1 cellular context compared by ENCODE assay signal in the genomic region with DNA sequence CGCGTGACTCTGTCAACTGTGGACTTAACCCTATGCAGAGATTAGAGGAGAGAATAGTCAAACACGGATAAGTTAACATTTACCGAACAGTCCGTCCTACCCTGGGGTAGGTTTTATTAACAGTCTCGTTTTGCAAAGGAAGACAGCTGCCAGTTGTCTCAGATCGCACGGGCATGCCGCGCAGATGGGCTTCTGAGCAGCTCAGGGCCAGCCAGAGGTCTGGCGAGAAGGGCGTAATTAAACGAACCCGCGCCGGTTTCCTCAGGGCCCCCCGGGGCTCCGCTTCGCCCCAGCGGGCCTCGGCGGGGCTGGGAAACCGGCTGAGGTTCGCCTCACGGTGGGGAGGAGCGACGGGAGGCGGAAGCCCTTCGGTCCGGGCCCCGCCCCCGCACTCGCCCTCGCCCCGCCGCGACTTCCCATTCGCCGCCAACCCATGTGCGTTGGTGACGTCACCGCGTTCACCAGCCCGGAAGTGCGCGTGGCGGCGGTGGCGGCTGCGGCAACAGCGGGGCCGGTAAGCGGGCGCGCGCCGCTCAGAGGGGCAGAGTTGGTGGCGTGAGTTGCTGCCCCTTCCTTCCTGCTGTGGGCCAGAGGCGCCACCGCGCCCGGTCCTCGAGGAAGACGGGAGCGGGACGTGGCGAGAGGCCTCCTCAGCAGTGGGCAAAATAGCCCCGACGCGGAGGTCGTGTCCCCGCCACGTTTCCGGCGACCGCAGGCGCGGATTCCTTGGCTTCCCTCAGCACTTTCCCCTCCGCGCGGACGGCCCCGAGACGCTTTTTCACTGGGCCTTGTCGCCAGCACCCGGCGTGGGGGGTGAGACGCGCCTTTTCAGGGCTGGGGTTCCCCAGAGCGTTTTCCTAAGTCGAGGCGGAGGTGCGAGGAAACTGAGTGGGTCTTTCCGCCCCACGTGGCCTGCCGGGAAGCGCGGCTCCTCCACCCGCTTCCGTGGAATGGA.
TF ChIP-seq lines count a peak whose summit lies in the region.

TSS of gene TRNT1 (plus strand) at position 464 of the 955 bp plus-strand sequence. CDS start 2,101 bp downstream, outside the sequence.

TF ChIP-seq in HepG2, 621 proteins besides CTCF, POLR2A, EP300 and RAD21 (continued from another document and continues in another):
- TF ChIP-seq, protein P1, sequence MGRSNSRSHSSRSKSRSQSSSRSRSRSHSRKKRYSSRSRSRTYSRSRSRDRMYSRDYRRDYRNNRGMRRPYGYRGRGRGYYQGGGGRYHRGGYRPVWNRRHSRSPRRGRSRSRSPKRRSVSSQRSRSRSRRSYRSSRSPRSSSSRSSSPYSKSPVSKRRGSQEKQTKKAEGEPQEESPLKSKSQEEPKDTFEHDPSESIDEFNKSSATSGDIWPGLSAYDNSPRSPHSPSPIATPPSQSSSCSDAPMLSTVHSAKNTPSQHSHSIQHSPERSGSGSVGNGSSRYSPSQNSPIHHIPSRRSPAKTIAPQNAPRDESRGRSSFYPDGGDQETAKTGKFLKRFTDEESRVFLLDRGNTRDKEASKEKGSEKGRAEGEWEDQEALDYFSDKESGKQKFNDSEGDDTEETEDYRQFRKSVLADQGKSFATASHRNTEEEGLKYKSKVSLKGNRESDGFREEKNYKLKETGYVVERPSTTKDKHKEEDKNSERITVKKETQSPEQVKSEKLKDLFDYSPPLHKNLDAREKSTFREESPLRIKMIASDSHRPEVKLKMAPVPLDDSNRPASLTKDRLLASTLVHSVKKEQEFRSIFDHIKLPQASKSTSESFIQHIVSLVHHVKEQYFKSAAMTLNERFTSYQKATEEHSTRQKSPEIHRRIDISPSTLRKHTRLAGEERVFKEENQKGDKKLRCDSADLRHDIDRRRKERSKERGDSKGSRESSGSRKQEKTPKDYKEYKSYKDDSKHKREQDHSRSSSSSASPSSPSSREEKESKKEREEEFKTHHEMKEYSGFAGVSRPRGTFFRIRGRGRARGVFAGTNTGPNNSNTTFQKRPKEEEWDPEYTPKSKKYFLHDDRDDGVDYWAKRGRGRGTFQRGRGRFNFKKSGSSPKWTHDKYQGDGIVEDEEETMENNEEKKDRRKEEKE (IDR thresholded peaks at IDR 0.05) = no peak
- no peak for TF ChIP-seq ZNF230 (CRISPR knock-in tag; IDR thresholded peaks at IDR 0.05)
- no peak for TF ChIP-seq TRIM22 (IDR thresholded peaks at IDR 0.05)
- 0 out of 2 replicates have a peak, but pooled peaks have one; percentile 13 for TF ChIP-seq E2F2 (CRISPR knock-in tag; IDR thresholded peaks at IDR 0.05; ENCODE audit: borderline replicate concordance)
- TF ChIP-seq ZNF414 (CRISPR knock-in tag; IDR thresholded peaks at IDR 0.05) = peak; percentile 71
- TF ChIP-seq JUND (CRISPR knock-in tag; IDR thresholded peaks at IDR 0.05) = peak; percentile 83; the same call in 1 of the 2 replicates
- TF ChIP-seq ADNP (CRISPR knock-in tag; IDR thresholded peaks at IDR 0.05) = no peak
- no peak for TF ChIP-seq KDM6A (CRISPR knock-in tag; IDR thresholded peaks at IDR 0.05; ENCODE audit: low read depth)
- TF ChIP-seq JUNB (CRISPR knock-in tag; IDR thresholded peaks at IDR 0.05; ENCODE audit: borderline replicate concordance) = no peak
- TF ChIP-seq TBX3 (IDR thresholded peaks at IDR 0.05; ENCODE audit: borderline replicate concordance) = no peak
- TF ChIP-seq ZNF747 (CRISPR knock-in tag; IDR thresholded peaks at IDR 0.05; ENCODE audit: borderline replicate concordance) = peak; percentile 83; the same call in 1 of the 2 replicates
- no peak for TF ChIP-seq ZSCAN12 (CRISPR knock-in tag; IDR thresholded peaks at IDR 0.05)
- TF ChIP-seq GLMP (CRISPR knock-in tag; IDR thresholded peaks at IDR 0.05; ENCODE audit: borderline replicate concordance) = no peak; the same call in 1 of the 2 replicates
- TF ChIP-seq STAT5B (CRISPR knock-in tag; IDR thresholded peaks at IDR 0.05) = no peak
- TF ChIP-seq, protein P2, sequence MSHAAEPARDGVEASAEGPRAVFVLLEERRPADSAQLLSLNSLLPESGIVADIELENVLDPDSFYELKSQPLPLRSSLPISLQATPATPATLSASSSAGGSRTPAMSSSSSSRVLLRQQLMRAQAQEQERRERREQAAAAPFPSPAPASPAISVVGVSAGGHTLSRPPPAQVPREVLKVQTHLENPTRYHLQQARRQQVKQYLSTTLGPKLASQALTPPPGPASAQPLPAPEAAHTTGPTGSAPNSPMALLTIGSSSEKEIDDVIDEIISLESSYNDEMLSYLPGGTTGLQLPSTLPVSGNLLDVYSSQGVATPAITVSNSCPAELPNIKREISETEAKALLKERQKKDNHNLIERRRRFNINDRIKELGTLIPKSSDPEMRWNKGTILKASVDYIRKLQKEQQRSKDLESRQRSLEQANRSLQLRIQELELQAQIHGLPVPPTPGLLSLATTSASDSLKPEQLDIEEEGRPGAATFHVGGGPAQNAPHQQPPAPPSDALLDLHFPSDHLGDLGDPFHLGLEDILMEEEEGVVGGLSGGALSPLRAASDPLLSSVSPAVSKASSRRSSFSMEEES (CRISPR knock-in tag; IDR thresholded peaks at IDR 0.05) = no peak
- no peak for TF ChIP-seq U2AF1 (optimal IDR thresholded peaks at IDR 0.05; ENCODE audit: low read depth, low read length)
- no peak for TF ChIP-seq ZSCAN22 (CRISPR knock-in tag; IDR thresholded peaks at IDR 0.05)
- TF ChIP-seq, protein P3, sequence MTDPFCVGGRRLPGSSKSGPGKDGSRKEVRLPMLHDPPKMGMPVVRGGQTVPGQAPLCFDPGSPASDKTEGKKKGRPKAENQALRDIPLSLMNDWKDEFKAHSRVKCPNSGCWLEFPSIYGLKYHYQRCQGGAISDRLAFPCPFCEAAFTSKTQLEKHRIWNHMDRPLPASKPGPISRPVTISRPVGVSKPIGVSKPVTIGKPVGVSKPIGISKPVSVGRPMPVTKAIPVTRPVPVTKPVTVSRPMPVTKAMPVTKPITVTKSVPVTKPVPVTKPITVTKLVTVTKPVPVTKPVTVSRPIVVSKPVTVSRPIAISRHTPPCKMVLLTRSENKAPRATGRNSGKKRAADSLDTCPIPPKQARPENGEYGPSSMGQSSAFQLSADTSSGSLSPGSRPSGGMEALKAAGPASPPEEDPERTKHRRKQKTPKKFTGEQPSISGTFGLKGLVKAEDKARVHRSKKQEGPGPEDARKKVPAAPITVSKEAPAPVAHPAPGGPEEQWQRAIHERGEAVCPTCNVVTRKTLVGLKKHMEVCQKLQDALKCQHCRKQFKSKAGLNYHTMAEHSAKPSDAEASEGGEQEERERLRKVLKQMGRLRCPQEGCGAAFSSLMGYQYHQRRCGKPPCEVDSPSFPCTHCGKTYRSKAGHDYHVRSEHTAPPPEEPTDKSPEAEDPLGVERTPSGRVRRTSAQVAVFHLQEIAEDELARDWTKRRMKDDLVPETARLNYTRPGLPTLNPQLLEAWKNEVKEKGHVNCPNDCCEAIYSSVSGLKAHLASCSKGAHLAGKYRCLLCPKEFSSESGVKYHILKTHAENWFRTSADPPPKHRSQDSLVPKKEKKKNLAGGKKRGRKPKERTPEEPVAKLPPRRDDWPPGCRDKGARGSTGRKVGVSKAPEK (CRISPR knock-in tag; IDR thresholded peaks at IDR 0.05; ENCODE audit: borderline replicate concordance) = no peak
- TF ChIP-seq PRDM4 (CRISPR knock-in tag; IDR thresholded peaks at IDR 0.05; ENCODE audit: borderline replicate concordance) = no peak
- no peak; the same call in 1 of the 2 replicates for TF ChIP-seq ZNF256 (CRISPR knock-in tag; conservative IDR thresholded peaks at IDR 0.05)
- no peak for TF ChIP-seq ZNF260 (CRISPR knock-in tag; IDR thresholded peaks at IDR 0.05; ENCODE audit: borderline replicate concordance, low read depth)
- TF ChIP-seq SIN3B (IDR thresholded peaks at IDR 0.05; ENCODE audit: low read length) = no peak
- peak; percentile 87; the same call in 1 of the 2 replicates for TF ChIP-seq ZNF234 (CRISPR knock-in tag; conservative IDR thresholded peaks at IDR 0.05)
- TF ChIP-seq SYNCRIP (IDR thresholded peaks at IDR 0.05; ENCODE audit: insufficient read depth, low read depth, low read length) = no peak
- TF ChIP-seq ZNF225 (CRISPR knock-in tag; IDR thresholded peaks at IDR 0.05) = no peak; the same call in 1 of the 2 replicates
- TF ChIP-seq ZNF749 (CRISPR knock-in tag; IDR thresholded peaks at IDR 0.05; ENCODE audit: borderline replicate concordance) = peak; percentile 94
- TF ChIP-seq RFXANK (CRISPR knock-in tag; IDR thresholded peaks at IDR 0.05) = 0 out of 2 replicates have a peak, but pooled peaks have one; percentile 22
- TF ChIP-seq ZNF431 (CRISPR knock-in tag; IDR thresholded peaks at IDR 0.05; ENCODE audit: borderline replicate concordance, low read depth) = no peak
- peak; percentile 93 for TF ChIP-seq ZNF563 (CRISPR knock-in tag; IDR thresholded peaks at IDR 0.05)
- no peak for TF ChIP-seq FOXP1 (IDR thresholded peaks at IDR 0.05)
- 0 out of 2 replicates have a peak, but pooled peaks have one; percentile 16 for TF ChIP-seq FOXP1 (CRISPR knock-in tag; IDR thresholded peaks at IDR 0.05)
- TF ChIP-seq ZNF567 (CRISPR knock-in tag; IDR thresholded peaks at IDR 0.05; ENCODE audit: borderline replicate concordance) = no peak
- TF ChIP-seq MTF1 (CRISPR knock-in tag; IDR thresholded peaks at IDR 0.05) = peak; percentile 73; the same call in 1 of the 2 replicates
- no peak for TF ChIP-seq MTF2 (CRISPR knock-in tag; IDR thresholded peaks at IDR 0.05; ENCODE audit: borderline replicate concordance)
- no peak for TF ChIP-seq MZF1 (CRISPR knock-in tag; IDR thresholded peaks at IDR 0.05; ENCODE audit: borderline replicate concordance)
- TF ChIP-seq MAFF (IDR thresholded peaks at IDR 0.05; ENCODE audit: low read depth, low read length) = no peak
- TF ChIP-seq AGO1 (IDR thresholded peaks at IDR 0.05; ENCODE audit: low read depth, low read length, poor library complexity, severe bottlenecking) = no peak
- TF ChIP-seq, protein P4, sequence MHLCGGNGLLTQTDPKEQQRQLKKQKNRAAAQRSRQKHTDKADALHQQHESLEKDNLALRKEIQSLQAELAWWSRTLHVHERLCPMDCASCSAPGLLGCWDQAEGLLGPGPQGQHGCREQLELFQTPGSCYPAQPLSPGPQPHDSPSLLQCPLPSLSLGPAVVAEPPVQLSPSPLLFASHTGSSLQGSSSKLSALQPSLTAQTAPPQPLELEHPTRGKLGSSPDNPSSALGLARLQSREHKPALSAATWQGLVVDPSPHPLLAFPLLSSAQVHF (CRISPR knock-in tag; IDR thresholded peaks at IDR 0.05) = peak; percentile 80
- no peak for TF ChIP-seq ZNF207 (IDR thresholded peaks at IDR 0.05; ENCODE audit: borderline replicate concordance)
- TF ChIP-seq GLI4 (CRISPR knock-in tag; IDR thresholded peaks at IDR 0.05; ENCODE audit: borderline replicate concordance) = no peak
- no peak for TF ChIP-seq KLF9 (CRISPR knock-in tag; IDR thresholded peaks at IDR 0.05; ENCODE audit: low read depth)
- no peak for TF ChIP-seq ARNT (IDR thresholded peaks at IDR 0.05)
- TF ChIP-seq NCOA1 (CRISPR knock-in tag; IDR thresholded peaks at IDR 0.05) = no peak
- 0 out of 2 replicates have a peak, but pooled peaks have one; percentile 50 for TF ChIP-seq ZSCAN31 (CRISPR knock-in tag; IDR thresholded peaks at IDR 0.05; ENCODE audit: low read depth)
- TF ChIP-seq NR2F1 (CRISPR knock-in tag; IDR thresholded peaks at IDR 0.05) = no peak
- peak; percentile 29; the same call in 1 of the 2 replicates for TF ChIP-seq GATA4 (IDR thresholded peaks at IDR 0.05; ENCODE audit: borderline replicate concordance, low read depth)
- no peak for TF ChIP-seq RELA (CRISPR knock-in tag; IDR thresholded peaks at IDR 0.05)
- TF ChIP-seq ARNTL (CRISPR knock-in tag; IDR thresholded peaks at IDR 0.05) = peak; percentile 27; the same call in 1 of the 2 replicates
- 0 out of 2 replicates have a peak, but pooled peaks have one; percentile 11 for TF ChIP-seq KLF13 (CRISPR knock-in tag; IDR thresholded peaks at IDR 0.05)
